ENCODE assay signal across 28 cellular contexts in the genomic region with DNA sequence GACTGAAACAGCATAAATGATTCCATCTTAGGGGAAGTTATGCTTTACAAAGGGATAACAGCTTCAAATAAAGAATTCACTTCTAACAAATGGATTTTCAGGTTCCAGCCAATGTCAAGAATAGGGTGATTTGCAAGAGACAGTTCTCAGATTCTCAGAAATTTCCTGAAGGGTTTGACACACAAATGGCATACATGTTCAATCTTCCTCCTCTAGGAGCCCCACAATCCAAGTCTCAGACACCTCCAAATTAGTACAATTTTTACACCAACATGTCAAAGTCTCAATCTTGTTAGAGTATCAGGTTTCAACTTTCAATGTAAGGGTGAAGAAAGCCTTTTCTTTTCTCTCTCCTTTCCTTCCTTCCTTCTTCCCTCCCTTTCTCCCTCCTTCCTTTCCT.
"Had no signal": no experiment of that assay in that cellular context is flagged by ENCODE, and none has a peak within 500 bp of the region (broad histone marks: within the 10 kb centered on the region; RNA-seq: fewer than 3 reads in every experiment).

No MANE protein-coding gene starts in this region.

- H3K4me3 ChIP-seq: colonic mucosa, coronary artery, dorsolateral prefrontal cortex, esophagus muscularis mucosa, esophagus squamous epithelium, gastrocnemius medialis, gastroesophageal sphincter, heart left ventricle, heart right ventricle had no signal

- DNase-seq: colonic mucosa; cortex of kidney; dermis blood vessel endothelial cell; dorsolateral prefrontal cortex; effector CD4-positive, alpha-beta T cell; effector CD8-positive, alpha-beta T cell; effector memory CD4-positive, alpha-beta T cell; effector memory CD8-positive, alpha-beta T cell; endodermal cell; erythroblast; esophagus squamous epithelium; foreskin fibroblast; foreskin keratinocyte; foreskin melanocyte; gastrocnemius medialis; glutamatergic neuron; head of caudate nucleus; heart left ventricle; heart right ventricle had no signal

- H3K9me3 ChIP-seq: colonic mucosa, esophagus muscularis mucosa, esophagus squamous epithelium, gastrocnemius medialis, gastroesophageal sphincter had no signal

- FAIRE-seq: colon, endometrium, endothelial cell of umbilical vein, frontal cortex had no signal

- H3K36me3 ChIP-seq: colonic mucosa, esophagus muscularis mucosa, esophagus squamous epithelium, gastrocnemius medialis, gastroesophageal sphincter, heart left ventricle, heart right ventricle had no signal

- H3K4me1 ChIP-seq: colonic mucosa, esophagus muscularis mucosa, esophagus squamous epithelium, foreskin keratinocyte, gastrocnemius medialis, gastroesophageal sphincter, heart left ventricle, heart right ventricle had no signal

- ATAC-seq: effector memory CD8-positive, alpha-beta T cell; esophagus mucosa; foreskin keratinocyte; gastrocnemius medialis; gastroesophageal sphincter; heart left ventricle; heart right ventricle had no signal

- H3K27me3 ChIP-seq: colonic mucosa, esophagus muscularis mucosa, esophagus squamous epithelium, foreskin keratinocyte, gastrocnemius medialis, gastroesophageal sphincter, heart left ventricle, heart right ventricle had no signal

- H3K27ac ChIP-seq: colonic mucosa, coronary artery, dorsolateral prefrontal cortex, epithelial cell of prostate, esophagus muscularis mucosa, esophagus squamous epithelium, foreskin keratinocyte, gastrocnemius medialis, gastroesophageal sphincter, heart left ventricle, heart right ventricle had no signal
